1 cellular context compared by ENCODE assay signal in the genomic region with DNA sequence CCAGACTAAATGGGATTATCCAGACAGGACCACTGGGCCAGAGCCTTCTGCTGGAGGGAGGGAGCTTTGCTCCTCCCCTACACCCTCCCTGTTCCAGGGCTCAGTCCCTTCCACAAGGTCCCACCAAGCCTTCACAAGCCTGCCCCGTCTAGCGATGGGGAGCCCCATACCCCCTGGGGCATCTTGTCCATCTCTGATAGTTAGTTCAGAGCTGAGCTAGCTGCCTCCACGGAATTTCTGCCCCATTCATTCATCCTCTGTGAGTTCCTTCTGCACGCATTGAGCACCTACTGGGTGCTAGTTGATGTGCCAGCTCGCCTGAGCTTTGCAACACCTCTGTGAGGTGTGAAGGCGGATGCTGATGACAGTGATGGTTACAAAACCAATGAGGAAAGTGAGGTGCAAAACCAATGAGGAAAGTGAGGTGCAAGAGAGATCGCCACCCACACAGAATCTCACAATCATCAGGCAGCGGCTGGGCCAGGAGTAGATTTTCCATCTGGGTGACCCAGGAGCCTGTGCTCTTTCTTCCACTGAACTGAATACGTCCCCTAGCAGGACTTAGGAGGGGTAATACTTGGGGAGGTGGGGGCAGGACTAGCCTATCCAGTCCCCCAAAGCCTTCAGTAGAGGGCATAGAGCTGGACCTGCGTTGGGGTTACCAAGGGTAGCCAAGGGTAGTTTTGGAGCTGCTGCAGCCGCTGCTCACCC.
TF ChIP-seq lines count a peak whose summit lies in the region.

No MANE protein-coding gene starts in this region.

TF ChIP-seq in endothelial cell of umbilical vein, 7 proteins besides CTCF, POLR2A, EP300 and RAD21:
- TF ChIP-seq EZH2 (IDR thresholded peaks at IDR 0.05; ENCODE audit: borderline replicate concordance, low read depth, low read length, severe bottlenecking) (no peak), JUN (IDR thresholded peaks at IDR 0.05; ENCODE audit: borderline replicate concordance, insufficient read depth, insufficient read length, low read depth) (no peak), MYC (IDR thresholded peaks at IDR 0.05; ENCODE audit: low read depth, low read length) (no peak), FOS (IDR thresholded peaks at IDR 0.05; ENCODE audit: borderline replicate concordance, insufficient read depth, low read length) (no peak), GATA2 (IDR thresholded peaks at IDR 0.05; ENCODE audit: insufficient read depth, insufficient read length, low read depth, low read length) (no peak), POLR2AphosphoS5 (IDR thresholded peaks at IDR 0.05; ENCODE audit: insufficient read depth, low read depth, low read length) (no peak)
- TF ChIP-seq, protein P1, sequence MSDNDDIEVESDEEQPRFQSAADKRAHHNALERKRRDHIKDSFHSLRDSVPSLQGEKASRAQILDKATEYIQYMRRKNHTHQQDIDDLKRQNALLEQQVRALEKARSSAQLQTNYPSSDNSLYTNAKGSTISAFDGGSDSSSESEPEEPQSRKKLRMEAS (IDR thresholded peaks at IDR 0.05; ENCODE audit: insufficient read depth, insufficient read length), result no peak
